ENCODE assay signal across 8 cellular contexts in the genomic region with DNA sequence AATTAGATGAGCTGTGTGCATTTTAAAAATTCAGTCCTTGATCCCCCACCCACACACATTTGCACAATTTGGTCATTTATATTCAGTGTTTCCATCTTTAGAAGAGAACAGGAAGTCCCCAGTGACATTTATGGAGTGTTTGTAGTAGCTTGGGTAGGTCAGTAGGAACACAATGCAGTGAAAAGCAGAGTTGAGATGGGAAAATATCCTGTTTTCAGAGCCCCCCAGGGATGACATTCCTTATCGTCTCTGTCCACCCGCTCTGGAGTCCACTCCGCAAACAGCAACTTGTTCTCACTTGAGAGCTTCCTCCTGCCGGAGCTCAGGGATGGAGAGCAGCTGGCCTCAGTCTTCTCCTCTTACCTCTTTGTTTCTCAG.
A peak's percentile ranks its signal among the peaks of the same experiment; 100 is the strongest.
DNase-seq lines count a peak whose midpoint lies in the region; ATAC-seq, FAIRE-seq and TF ChIP-seq lines count a peak whose summit lies in the region.

No MANE protein-coding gene starts in this region.

- 26% methylated on average over 4 of the region's 4 CpGs for WGBS in GM12878 (ENCODE audit: insufficient coverage, insufficient replicate concordance, low lambda C conversion rate, missing lambda C conversion rate)
- WGBS in lung, 2 donors = 47 to 65% methylated on average over 4 of the region's 4 CpGs
- 42 to 45% methylated on average over 4 of the region's 4 CpGs for WGBS in upper lobe of left lung, 2 donors

- H3K9me3 ChIP-seq in GM12878 (replicated peaks; ENCODE audit: control insufficient read depth, insufficient read depth, low read length) (no peaks in the 10 kb centered on the region), lung (ENCODE audit: control insufficient read depth in 2 of 2, insufficient read depth in 1 of 2, low read length in 1 of 2) (no peaks in the 10 kb centered on the region), upper lobe of left lung (no peaks in the 10 kb centered on the region)

- H3K36me3 ChIP-seq in GM12878 (ENCODE audit: control insufficient read depth in 2 of 2, insufficient read depth in 2 of 2, low read length in 1 of 2) (peaks cover 29 to 37% of the 10 kb centered on the region in 2 experiments), lung (ENCODE audit: control insufficient read depth in 2 of 2, insufficient read depth in 2 of 2, low read length in 2 of 2) (peaks cover 0 to 3% of the 10 kb centered on the region in 2 donors), upper lobe of left lung (peaks cover 0 to 3% (median 0%) of the 10 kb centered on the region in 4 donors)

- no peaks in the 10 kb centered on the region for H3K27me3 Mint-ChIP-seq in activated T-cell treated with anti-CD3 and anti-CD28 coated beads, Interleukin-2, amount 50 U/mL, for 4 hours (ENCODE audit: low read depth)

- H3K4me3 ChIP-seq in GM12878 (peak overlapping the region; percentile 48), lung (no peak overlapping the region), upper lobe of left lung (no peak overlapping the region), foreskin fibroblast (ENCODE audit: low read depth in 1 of 2, low read length in 2 of 2) (no peak overlapping the region)

- no peaks in the 10 kb centered on the region for H3K9me3 Mint-ChIP-seq in activated T-cell treated with anti-CD3 and anti-CD28 coated beads, Interleukin-2, amount 50 U/mL, for 4 hours

- H3K27me3 ChIP-seq in GM12878 (replicated peaks in 1 of 2; ENCODE audit: control insufficient read depth in 2 of 2, insufficient read depth in 2 of 2, low read length in 1 of 2) (no peaks in the 10 kb centered on the region), lung (ENCODE audit: control insufficient read depth, insufficient read depth) (no peaks in the 10 kb centered on the region), upper lobe of left lung (no peaks in the 10 kb centered on the region)

- POLR2A ChIA-PET in GM12878 (lab: Charles Lee) = interaction anchor here (1.0 to 5.8 kb wide), 10 partner anchors 8 to 150 kb away, joined by 3 to 47 read pairs (median 15); no protein-coding TSS in a partner anchor

- H3K79me2 ChIP-seq in GM12878 (ENCODE audit: control insufficient read depth, insufficient read depth, low read length) = peaks cover 95% of the 10 kb centered on the region

- peaks cover 97% of the 10 kb centered on the region for H3K4me1 Mint-ChIP-seq in activated T-cell treated with anti-CD3 and anti-CD28 coated beads, Interleukin-2, amount 50 U/mL, for 4 hours (ENCODE audit: low read depth)

- BruUV-seq in GM12878 (replicated peaks; lab: Mats Ljungman, UMichigan) = no TSS peak

- CTCF ChIA-PET in GM12878 (lab: Yijun Ruan, JAX) = interaction anchor here (1.0 to 5.5 kb wide), 10 partner anchors 10 to 541 kb away, joined by 3 to 62 read pairs (median 12); no protein-coding TSS in a partner anchor

- peaks cover 3% of the 10 kb centered on the region for H4K20me1 ChIP-seq in GM12878 (ENCODE audit: control insufficient read depth, insufficient read depth)

- H3K27ac ChIP-seq in GM12878 (ENCODE audit: control insufficient read depth, insufficient read depth) (peak overlapping the region; percentile 90), lung (ENCODE audit: low read depth in 1 of 2, low read length in 1 of 2) (peak overlapping the region; percentile 43 to 46), upper lobe of left lung (peak overlapping the region; percentile 52 to 82 (median 78))

- in situ Hi-C loops in GM12878 (cut with MboI) = loop anchor here (25.0 kb wide), 1 partner anchor 1211 kb away; a partner anchor contains a TSS

- H3K4me1 ChIP-seq in GM12878 (ENCODE audit: control insufficient read depth, insufficient read depth, low read length) (peaks cover 63% of the 10 kb centered on the region), lung (ENCODE audit: control insufficient read depth in 2 of 2, insufficient read depth in 2 of 2, low read length in 2 of 2) (peaks cover 29 to 44% of the 10 kb centered on the region in 2 donors), upper lobe of left lung (peaks cover 69 to 89% (median 72%) of the 10 kb centered on the region in 4 donors)

- DNase-seq in activated T-cell treated with anti-CD3 and anti-CD28 coated beads, Interleukin-2, amount 50 U/mL, for 4 hours = no peak
- DNase-seq in activated T-cell treated with anti-CD3 and anti-CD28 coated beads, Interleukin-2, amount 50 U/mL, for 1 hour = no peak
- DNase-seq in GM12878 (ENCODE audit: low read depth, low spot score) (no peak), lung (ENCODE audit: low spot score) (no peak), upper lobe of left lung (no peak), foreskin fibroblast (no peak), GM10266 (ENCODE audit: extremely low spot score) (no peak)

- no peak for TF ChIP-seq CTCF in GM12878 (IDR thresholded peaks at IDR 0.05 in 2 of 3, conservative IDR thresholded peaks at IDR 0.05 in 1 of 3; ENCODE audit: control insufficient read depth in 2 of 3, extremely low read depth in 1 of 3, insufficient read depth in 1 of 3, low read depth in 3 of 3, low read length in 3 of 3)
- no peak for TF ChIP-seq CTCF in lung (IDR thresholded peaks at IDR 0.05; ENCODE audit: control extremely low read depth, extremely low read depth)
- no peak for TF ChIP-seq CTCF in upper lobe of left lung (IDR thresholded peaks at IDR 0.05)
- TF ChIP-seq CTCF in foreskin fibroblast (IDR thresholded peaks at IDR 0.05; ENCODE audit: low read depth, low read length) = no peak
- TF ChIP-seq CTCF in GM10266 (IDR thresholded peaks at IDR 0.05; ENCODE audit: control insufficient read depth, insufficient read depth, low read depth, missing control alignments) = no peak

- peaks cover 27% of the 10 kb centered on the region for H3K36me3 Mint-ChIP-seq in activated T-cell treated with anti-CD3 and anti-CD28 coated beads, Interleukin-2, amount 50 U/mL, for 4 hours (ENCODE audit: insufficient read depth)

- peak overlapping the region; percentile 62 for H3K4me3 Mint-ChIP-seq in activated T-cell treated with anti-CD3 and anti-CD28 coated beads, Interleukin-2, amount 50 U/mL, for 4 hours

- peak overlapping the region; percentile 75 for H3K9ac ChIP-seq in GM12878 (ENCODE audit: control insufficient read depth, insufficient read depth, low read length)

- no peak for TF ChIP-seq EP300 in GM12878 (IDR thresholded peaks at IDR 0.05; ENCODE audit: borderline replicate concordance in 1 of 2, control insufficient read depth in 1 of 2, low read depth in 2 of 2, low read length in 2 of 2)
- TF ChIP-seq EP300 in upper lobe of left lung (IDR thresholded peaks at IDR 0.05) = no peak

- H3K4me2 ChIP-seq in GM12878 (ENCODE audit: control insufficient read depth, insufficient read depth) = peak overlapping the region; percentile 85

- SMC1A ChIA-PET in GM12878 (lab: Charles Lee; ENCODE audit: uncharacterized antibody, unreplicated experiment) = interaction anchor here (0.6 to 5.7 kb wide), 12 partner anchors 11 to 151 kb away, joined by 3 to 96 read pairs (median 6); no protein-coding TSS in a partner anchor

- RAD21 ChIA-PET in GM12878 (lab: Charles Lee; ENCODE audit: unreplicated experiment) = interaction anchor here (1.0 to 5.7 kb wide), 14 partner anchors 10 to 150 kb away, joined by 4 to 74 read pairs (median 10); no protein-coding TSS in a partner anchor

- FAIRE-seq in GM12878 (lab: Jason Lieb, UNC) = no peak

- intact Hi-C loops in GM12878 (cut with micrococcal nuclease; ENCODE audit: unreplicated experiment) = loop anchor here (2.0 kb wide), 1 partner anchor 20 kb away; no protein-coding TSS in a partner anchor

- no peak overlapping the region for H2AFZ ChIP-seq in GM12878 (ENCODE audit: control insufficient read depth, low read depth, low read length)

- TF ChIP-seq POLR2A in GM12878 (IDR thresholded peaks at IDR 0.05; ENCODE audit: low read depth, low read length) (no peak), upper lobe of left lung (IDR thresholded peaks at IDR 0.05) (no peak)

- TF ChIP-seq RAD21 in GM12878 (IDR thresholded peaks at IDR 0.05; ENCODE audit: insufficient read depth, low read depth, low read length) = no peak

- ATAC-seq in activated T-cell treated with anti-CD3 and anti-CD28 coated beads, Interleukin-2, amount 50 U/mL, for 4 hours = peak; percentile 39 to 44
- ATAC-seq in GM12878 (peak; percentile 29), lung (ENCODE audit: insufficient read depth, low FRiP score) (no peak), upper lobe of left lung (ENCODE audit: low FRiP score in 2 of 2) (no peak), GM19035 (IDR thresholded peaks at IDR 0.05; ENCODE audit: unreplicated experiment) (no peak)

TF ChIP-seq in GM12878, 131 proteins besides CTCF, POLR2A, EP300 and RAD21 (continues in another document):
- peak; percentile 26; the same call in 1 of the 2 replicates for TF ChIP-seq RUNX3 (IDR thresholded peaks at IDR 0.05; ENCODE audit: low read length)
- TF ChIP-seq, protein P1, sequence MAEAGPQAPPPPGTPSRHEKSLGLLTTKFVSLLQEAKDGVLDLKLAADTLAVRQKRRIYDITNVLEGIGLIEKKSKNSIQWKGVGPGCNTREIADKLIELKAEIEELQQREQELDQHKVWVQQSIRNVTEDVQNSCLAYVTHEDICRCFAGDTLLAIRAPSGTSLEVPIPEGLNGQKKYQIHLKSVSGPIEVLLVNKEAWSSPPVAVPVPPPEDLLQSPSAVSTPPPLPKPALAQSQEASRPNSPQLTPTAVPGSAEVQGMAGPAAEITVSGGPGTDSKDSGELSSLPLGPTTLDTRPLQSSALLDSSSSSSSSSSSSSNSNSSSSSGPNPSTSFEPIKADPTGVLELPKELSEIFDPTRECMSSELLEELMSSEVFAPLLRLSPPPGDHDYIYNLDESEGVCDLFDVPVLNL (IDR thresholded peaks at IDR 0.05; ENCODE audit: low read depth, low read length) = no peak
- TF ChIP-seq TCF12 (IDR thresholded peaks at IDR 0.05; ENCODE audit: low read depth, low read length) = no peak
- no peak for TF ChIP-seq YY1 (IDR thresholded peaks at IDR 0.05; ENCODE audit: low read depth, low read length)

Comparison
In these comparisons a context has a peak if more than half of its experiments do, and no peak if none do; other contexts are left out.
1. ATAC-seq: peak in activated T-cell treated with anti-CD3 and anti-CD28 coated beads, Interleukin-2, amount 50 U/mL, for 4 hours (2 of 2) and GM12878 (single experiment); none in lung (single experiment), upper lobe of left lung (0 of 2) and GM19035 (single experiment).
2. Peak in every context shown above with its lines, with median percentiles within 50 percentile points of each other: H3K27ac ChIP-seq.